In genomic region chr5:61821561-61821960, GRCh38 we compare ENCODE assay signal across 18 cellular contexts.
A peak's percentile ranks its signal among the peaks of the same experiment; 100 is the strongest.
DNase-seq lines count a peak whose midpoint lies in the region; ATAC-seq and TF ChIP-seq lines count a peak whose summit lies in the region.
"Had no signal": no experiment of that assay in that cellular context is flagged by ENCODE, and none has a peak within 500 bp of the region (broad histone marks: within the 10 kb centered on the region; RNA-seq: fewer than 3 reads in every experiment).

No MANE protein-coding gene starts in this region.

- TF ChIP-seq POLR2A in esophagus muscularis mucosa (IDR thresholded peaks at IDR 0.05; ENCODE audit: low read depth): no peak

- no peaks in the 10 kb centered on the region for H4K20me1 ChIP-seq in PC-3 (ENCODE audit: low read length)
- H4K20me1 ChIP-seq: BLaER1 treated with 17β-estradiol and CSF1 and Interleukin-3, amounts not matched to agents 10 nM and 100 nM had no signal

- no peak for TF ChIP-seq CTCF in PC-3 (conservative IDR thresholded peaks at IDR 0.05; ENCODE audit: low read depth, low read length)
- TF ChIP-seq CTCF in esophagus muscularis mucosa (IDR thresholded peaks at IDR 0.05): no peak

- H3K79me2 ChIP-seq in PC-3 (ENCODE audit: low read length): no peaks in the 10 kb centered on the region

- ATAC-seq in PC-3: peak; percentile 13; the same call in 1 of the 2 replicates

- whole genome bisulfite sequencing in esophagus muscularis mucosa: 89% methylated on average over 2 of the region's 2 CpGs

- intact Hi-C loops in PC-3 (cut with micrococcal nuclease) (no loop called here), esophagus muscularis mucosa (cut with DNase I) (no loop called here)

- H3K36me3 ChIP-seq in PC-3 (ENCODE audit: low read depth, low read length) (no peaks in the 10 kb centered on the region), esophagus muscularis mucosa (no peaks in the 10 kb centered on the region)
- H3K36me3 ChIP-seq: BLaER1 treated with 17β-estradiol and CSF1 and Interleukin-3, amounts not matched to agents 10 nM and 100 nM had no signal

- H3K4me1 ChIP-seq in PC-3 (ENCODE audit: insufficient read depth, low read length) (peaks cover 23% of the 10 kb centered on the region), esophagus muscularis mucosa (peaks cover 0 to 14% (median 6%) of the 10 kb centered on the region in 4 donors)

- H3K9me3 ChIP-seq in PC-3 (ENCODE audit: low read length): no peaks in the 10 kb centered on the region
- H3K9me3 ChIP-seq in esophagus muscularis mucosa: no peaks in the 10 kb centered on the region
- H3K9me3 ChIP-seq: BLaER1 treated with 17β-estradiol and CSF1 and Interleukin-3, amounts not matched to agents 10 nM and 100 nM had no signal

- no peak overlapping the region for H2AFZ ChIP-seq in PC-3 (ENCODE audit: low read length)

- H3K9ac ChIP-seq in PC-3 (ENCODE audit: low read length): no peak overlapping the region
- H3K9ac ChIP-seq: BLaER1 treated with 17β-estradiol and CSF1 and Interleukin-3, amounts not matched to agents 10 nM and 100 nM had no signal

- POLR2A ChIA-PET in PC-3 (lab: Charles Lee; ENCODE audit: unreplicated experiment): no interaction called here

- CTCF ChIA-PET in PC-3 (lab: Charles Lee): no interaction called here

- H3K27ac ChIP-seq in PC-3 (ENCODE audit: low read length) (no peak overlapping the region; the same call in 1 of the 2 replicates), esophagus muscularis mucosa (replicated peaks in 1 of 4) (no peak overlapping the region)
- H3K27ac ChIP-seq: BLaER1 treated with 17β-estradiol and CSF1 and Interleukin-3, amounts not matched to agents 10 nM and 100 nM; C4-2B had no signal

- DNase-seq in PC-3 (peak; percentile 66), esophagus muscularis mucosa (ENCODE audit: extremely low spot score) (peak; percentile 21), foreskin melanocyte (no peak), ureter (ENCODE audit: low spot score) (no peak), DMS79 (lab: John Stamatoyannopoulos, UW) (no peak)
- DNase-seq: 8988T; AML-193; CD4-positive, alpha-beta memory T cell; CD4-positive, CD25-positive, alpha-beta regulatory T cell; CD8-positive, alpha-beta memory T cell; COR-L47; DMS 273 treated with DMSO at 0.1 percent for 48 hours; DMS153; DMS53; DMS79 treated with DMSO at 0.1 percent for 48 hours; GF-D8 had no signal

- TF ChIP-seq EP300 in esophagus muscularis mucosa (IDR thresholded peaks at IDR 0.05): no peak

- no peaks in the 10 kb centered on the region for H3K9me2 ChIP-seq in PC-3 (replicated peaks; ENCODE audit: low read length)

- no peak overlapping the region for H3K4me2 ChIP-seq in PC-3 (ENCODE audit: low read length)
- H3K4me2 ChIP-seq: BLaER1 treated with 17β-estradiol and CSF1 and Interleukin-3, amounts not matched to agents 10 nM and 100 nM had no signal

- H3K4me3 ChIP-seq in PC-3 (ENCODE audit: low read length) (no peak overlapping the region), esophagus muscularis mucosa (no peak overlapping the region)
- H3K4me3 ChIP-seq: BLaER1 treated with 17β-estradiol and CSF1 and Interleukin-3, amounts not matched to agents 10 nM and 100 nM had no signal

- H3K27me3 ChIP-seq in PC-3 (ENCODE audit: low read length) (no peaks in the 10 kb centered on the region), esophagus muscularis mucosa (no peaks in the 10 kb centered on the region)
- H3K27me3 ChIP-seq: BLaER1 treated with 17β-estradiol and CSF1 and Interleukin-3, amounts not matched to agents 10 nM and 100 nM had no signal

- BruUV-seq in PC-3 (replicated peaks; lab: Mats Ljungman, UMichigan): no TSS peak

- H3F3A ChIP-seq in PC-3 (ENCODE audit: low read length, unreplicated experiment): no peaks in the 10 kb centered on the region

Comparison
In these comparisons a context has a peak if more than half of its experiments do, and no peak if none do; other contexts are left out.
1. DNase-seq: peak in PC-3 (single experiment) and esophagus muscularis mucosa (single experiment); none in foreskin melanocyte (single experiment), ureter (single experiment) and DMS79 (single experiment).